29 cellular contexts compared by ENCODE assay signal in genomic region chr3:156617781-156618180, GRCh38. TPM values are rescaled to one million over a fixed set of nuclear protein-coding genes. Genes with fewer than 3 reads are reported as not detected.
DNase-seq lines count a peak whose midpoint lies in the region; ATAC-seq and TF ChIP-seq lines count a peak whose summit lies in the region.
"Had no signal": no experiment of that assay in that cellular context is flagged by ENCODE, and none has a peak within 500 bp of the region (broad histone marks: within the 10 kb centered on the region; RNA-seq: fewer than 3 reads in every experiment).

No MANE protein-coding gene starts in this region.

- no peak for ATAC-seq in RWPE2 (ENCODE audit: low read depth)
- ATAC-seq in activated CD8-positive, alpha-beta memory T cell treated with anti-CD3 and anti-CD28 coated beads, Interleukin-2, amount 10 ng/mL, durations not matched to agents 7 days and 5 days: no peak
- ATAC-seq: A549 had no signal

- H3K4me2 ChIP-seq in smooth muscle cell: no peak overlapping the region
- H3K4me2 ChIP-seq: A549 had no signal

- H3K9me3 Mint-ChIP-seq in activated naive CD8-positive, alpha-beta T cell (ENCODE audit: low read depth): no peaks in the 10 kb centered on the region
- no peaks in the 10 kb centered on the region for H3K9me3 Mint-ChIP-seq in activated naive CD8-positive, alpha-beta T cell treated with anti-CD3 and anti-CD28 coated beads for 36 hours
- H3K9me3 Mint-ChIP-seq in activated CD8-positive, alpha-beta memory T cell treated with anti-CD3 and anti-CD28 coated beads, Interleukin-2, amount 10 ng/mL, durations not matched to agents 7 days and 5 days (ENCODE audit: low read depth): no peaks in the 10 kb centered on the region
- H3K9me3 Mint-ChIP-seq: activated T-cell treated with anti-CD3 and anti-CD28 coated beads, Interleukin-2, amount 50 U/mL, for 72 hours; CD4-positive, alpha-beta T cell; immature natural killer cell; neural crest cell had no signal

- no peaks in the 10 kb centered on the region for H3K9me3 ChIP-seq in RWPE2 (ENCODE audit: severe bottlenecking)
- H3K9me3 ChIP-seq in smooth muscle cell (replicated peaks; ENCODE audit: low read depth): no peaks in the 10 kb centered on the region
- H3K9me3 ChIP-seq: A549, Peyer's patch, tibial nerve had no signal

- H3K4me1 ChIP-seq in RWPE2 (ENCODE audit: insufficient read depth, poor library complexity, severe bottlenecking) (peaks cover 54% of the 10 kb centered on the region), smooth muscle cell (ENCODE audit: low read depth) (peaks cover 17% of the 10 kb centered on the region)
- H3K4me1 ChIP-seq: parathyroid adenoma, Peyer's patch, tibial nerve had no signal

- H3K27me3 ChIP-seq in RWPE2 (ENCODE audit: insufficient read depth, poor library complexity, severe bottlenecking) (no peaks in the 10 kb centered on the region), smooth muscle cell (ENCODE audit: low read depth) (no peaks in the 10 kb centered on the region)
- H3K27me3 ChIP-seq: Peyer's patch, tibial nerve had no signal

- no peaks in the 10 kb centered on the region for H3K36me3 Mint-ChIP-seq in activated naive CD8-positive, alpha-beta T cell
- H3K36me3 Mint-ChIP-seq in activated naive CD8-positive, alpha-beta T cell treated with anti-CD3 and anti-CD28 coated beads for 36 hours: no peaks in the 10 kb centered on the region
- H3K36me3 Mint-ChIP-seq in activated CD8-positive, alpha-beta memory T cell treated with anti-CD3 and anti-CD28 coated beads, Interleukin-2, amount 10 ng/mL, durations not matched to agents 7 days and 5 days: peaks cover 1% of the 10 kb centered on the region
- H3K36me3 Mint-ChIP-seq: immature natural killer cell had no signal

- peak overlapping the region; percentile 64 for H3K27ac Mint-ChIP-seq in activated naive CD8-positive, alpha-beta T cell
- H3K27ac Mint-ChIP-seq in activated naive CD8-positive, alpha-beta T cell treated with anti-CD3 and anti-CD28 coated beads for 36 hours: no peak overlapping the region
- no peak overlapping the region for H3K27ac Mint-ChIP-seq in activated CD8-positive, alpha-beta memory T cell treated with anti-CD3 and anti-CD28 coated beads, Interleukin-2, amount 10 ng/mL, durations not matched to agents 7 days and 5 days
- H3K27ac Mint-ChIP-seq: activated T-cell treated with anti-CD3 and anti-CD28 coated beads, Interleukin-2, amount 50 U/mL, for 72 hours; CD4-positive, alpha-beta T cell; immature natural killer cell had no signal

- CTCF ChIA-PET in activated CD8-positive, alpha-beta memory T cell treated with anti-CD3 and anti-CD28 coated beads, Interleukin-2, amount 10 ng/mL, durations not matched to agents 7 days and 5 days (lab: Charles Lee): interaction anchor here (0.7 kb wide), 1 partner anchor 56 kb away, joined by 3 read pairs; no protein-coding TSS in a partner anchor

- no peaks in the 10 kb centered on the region for H4K20me1 ChIP-seq in smooth muscle cell (ENCODE audit: low read depth)

- H3K9ac ChIP-seq in smooth muscle cell (ENCODE audit: low read depth): no peak overlapping the region
- H3K9ac ChIP-seq: parathyroid adenoma had no signal

- H3K36me3 ChIP-seq in RWPE2 (ENCODE audit: low read depth) (no peaks in the 10 kb centered on the region), smooth muscle cell (ENCODE audit: low read depth) (no peaks in the 10 kb centered on the region)
- H3K36me3 ChIP-seq: Peyer's patch, tibial nerve had no signal

- H2AFZ ChIP-seq in smooth muscle cell (ENCODE audit: low read depth): no peak overlapping the region
- H2AFZ ChIP-seq: parathyroid adenoma had no signal

- peak overlapping the region; percentile 78 for H3K27ac ChIP-seq in RWPE2 (ENCODE audit: poor library complexity, severe bottlenecking)
- H3K27ac ChIP-seq in smooth muscle cell (ENCODE audit: low read depth): peak overlapping the region; percentile 47
- H3K27ac ChIP-seq: parathyroid adenoma, Peyer's patch, tibial nerve, VCaP had no signal

- no peak for DNase-seq in activated naive CD8-positive, alpha-beta T cell treated with anti-CD3 and anti-CD28 coated beads for 36 hours
- no peak for DNase-seq in RWPE2 (ENCODE audit: low spot score)
- DNase-seq in fibroblast of mammary gland (ENCODE audit: low read depth): peak; percentile 50
- DNase-seq in smooth muscle cell (lab: John Stamatoyannopoulos, UW; ENCODE audit: unreplicated experiment): no peak
- no peak for DNase-seq in NCI-H2107 treated with DMSO at 0.1 percent for 48 hours (lab: John Stamatoyannopoulos, UW; ENCODE audit: unreplicated experiment)
- no peak for DNase-seq in activated CD8-positive, alpha-beta memory T cell treated with anti-CD3 and anti-CD28 coated beads, Interleukin-2, amount 50 U/mL, for 4 hours
- DNase-seq in activated CD8-positive, alpha-beta memory T cell treated with anti-CD3 and anti-CD28 coated beads, Interleukin-2, amount 10 ng/mL, durations not matched to agents 7 days and 5 days: no peak
- DNase-seq: activated CD4-positive, alpha-beta T cell treated with anti-CD3 and anti-CD28 coated beads for 4 hours; activated naive CD4-positive, alpha-beta T cell; activated T-cell treated with anti-CD3 and anti-CD28 coated beads, Interleukin-2, amount 50 U/mL, for 72 hours; amygdala; CD4-positive, alpha-beta T cell; immature natural killer cell; mesendoderm; NCI-H146; NCI-H2107; NCI-H446 treated with DMSO at 0.1 percent for 48 hours; NCI-H774; Peyer's patch; retina; stimulated activated CD4-positive, alpha-beta T cell treated with anti-CD3 and anti-CD28 coated beads, Interleukin-2, amount 100 ng/mL, for 24 hours; stimulated activated CD8-positive, alpha-beta memory T cell treated with anti-CD3 and anti-CD28 coated beads, Interleukin-4, amount 100 ng/mL, for 48 hours; SW 1271 had no signal

- no peaks in the 10 kb centered on the region for H3K27me3 Mint-ChIP-seq in activated naive CD8-positive, alpha-beta T cell
- no peaks in the 10 kb centered on the region for H3K27me3 Mint-ChIP-seq in activated naive CD8-positive, alpha-beta T cell treated with anti-CD3 and anti-CD28 coated beads for 36 hours
- no peaks in the 10 kb centered on the region for H3K27me3 Mint-ChIP-seq in activated CD8-positive, alpha-beta memory T cell treated with anti-CD3 and anti-CD28 coated beads, Interleukin-2, amount 10 ng/mL, durations not matched to agents 7 days and 5 days
- H3K27me3 Mint-ChIP-seq: CD4-positive, alpha-beta T cell had no signal

- no peak overlapping the region for H3K4me3 Mint-ChIP-seq in activated naive CD8-positive, alpha-beta T cell
- no peak overlapping the region for H3K4me3 Mint-ChIP-seq in activated naive CD8-positive, alpha-beta T cell treated with anti-CD3 and anti-CD28 coated beads for 36 hours
- H3K4me3 Mint-ChIP-seq in activated CD8-positive, alpha-beta memory T cell treated with anti-CD3 and anti-CD28 coated beads, Interleukin-2, amount 10 ng/mL, durations not matched to agents 7 days and 5 days: no peak overlapping the region
- H3K4me3 Mint-ChIP-seq: activated T-cell treated with anti-CD3 and anti-CD28 coated beads, Interleukin-2, amount 50 U/mL, for 72 hours; CD4-positive, alpha-beta T cell; immature natural killer cell; neural crest cell had no signal

- H3K4me3 ChIP-seq in RWPE2 (ENCODE audit: severe bottlenecking): no peak overlapping the region
- H3K4me3 ChIP-seq in fibroblast of mammary gland (ENCODE audit: control insufficient read depth, low read depth, low read length): no peak overlapping the region
- no peak overlapping the region for H3K4me3 ChIP-seq in smooth muscle cell
- H3K4me3 ChIP-seq: A549, Peyer's patch, tibial nerve had no signal

- TF ChIP-seq CTCF in RWPE2 (IDR thresholded peaks at IDR 0.05; ENCODE audit: poor library complexity, severe bottlenecking) (no peak), fibroblast of mammary gland (conservative IDR thresholded peaks at IDR 0.05; ENCODE audit: control insufficient read depth, insufficient read depth, low read depth, low read length) (no peak), smooth muscle cell (IDR thresholded peaks at IDR 0.05; ENCODE audit: borderline replicate concordance, insufficient read depth, poor library complexity, severe bottlenecking) (no peak)

- H3K79me2 ChIP-seq in smooth muscle cell (ENCODE audit: low read depth): no peaks in the 10 kb centered on the region
- H3K79me2 ChIP-seq: parathyroid adenoma had no signal

- peaks cover 21% of the 10 kb centered on the region for H3K4me1 Mint-ChIP-seq in activated naive CD8-positive, alpha-beta T cell (ENCODE audit: low read depth)
- peaks cover 25% of the 10 kb centered on the region for H3K4me1 Mint-ChIP-seq in activated naive CD8-positive, alpha-beta T cell treated with anti-CD3 and anti-CD28 coated beads for 36 hours
- peaks cover 10% of the 10 kb centered on the region for H3K4me1 Mint-ChIP-seq in activated CD8-positive, alpha-beta memory T cell treated with anti-CD3 and anti-CD28 coated beads, Interleukin-2, amount 10 ng/mL, durations not matched to agents 7 days and 5 days
- H3K4me1 Mint-ChIP-seq: immature natural killer cell, neural crest cell had no signal

- H3F3A ChIP-seq in smooth muscle cell (ENCODE audit: low read depth): peaks cover 6% of the 10 kb centered on the region

RNA-seq across cellular contexts. Expression of gene TIPARP, which starts 56.6 kb away (rescaled TPM):
- 10 to 100 TPM; 26.9 to 27.0 TPM for total RNA-seq in activated naive CD8-positive, alpha-beta T cell treated with anti-CD3 and anti-CD28 coated beads for 36 hours
- 65.2 and 88.6 TPM in 2 replicates for total RNA-seq in smooth muscle cell
- 11.8 and 12.5 TPM in 2 replicates for polyA plus RNA-seq in smooth muscle cell
- total RNA-seq in activated CD8-positive, alpha-beta memory T cell treated with anti-CD3 and anti-CD28 coated beads, Interleukin-2, amount 10 ng/mL, durations not matched to agents 7 days and 5 days: 10 to 100 TPM; 31.6 to 42.8 TPM
